Comparison of ENCODE assay signal across 8 cellular contexts in genomic region chr12:94140556-94140955, GRCh38. TPM values are rescaled to one million over a fixed set of nuclear protein-coding genes. Genes with fewer than 3 reads are reported as not detected.
A peak's percentile ranks its signal among the peaks of the same experiment; 100 is the strongest.
DNase-seq lines count a peak whose midpoint lies in the region; ATAC-seq and TF ChIP-seq lines count a peak whose summit lies in the region.

No MANE protein-coding gene starts in this region.

- no peak for TF ChIP-seq POLR2A in upper lobe of left lung (IDR thresholded peaks at IDR 0.05)

- H3K4me3 ChIP-seq in upper lobe of left lung, result no peak overlapping the region
- no peak overlapping the region for H3K4me3 ChIP-seq in dorsolateral prefrontal cortex

- H3K27ac ChIP-seq in upper lobe of left lung, result no peak overlapping the region
- H3K27ac ChIP-seq in dorsolateral prefrontal cortex, result no peak overlapping the region

- no peaks in the 10 kb centered on the region for H3K4me1 ChIP-seq in upper lobe of left lung

- TF ChIP-seq EP300 in upper lobe of left lung (IDR thresholded peaks at IDR 0.05), result no peak

- intact Hi-C loops in dorsolateral prefrontal cortex (cut with DNase I), result loop anchor here (10.0 kb wide), 3 partner anchors 294 to 844 kb away; no protein-coding TSS in a partner anchor

- no peaks in the 10 kb centered on the region for H3K27me3 ChIP-seq in upper lobe of left lung
- no peaks in the 10 kb centered on the region for H3K27me3 ChIP-seq in dorsolateral prefrontal cortex

- 88 to 91% methylated on average over 13 of the region's 13 CpGs for WGBS in upper lobe of left lung, 2 donors

- ATAC-seq in upper lobe of left lung (ENCODE audit: low FRiP score in 2 of 2) (peak; percentile 27 to 33), HG02623 (IDR thresholded peaks at IDR 0.05; ENCODE audit: unreplicated experiment) (no peak), GM21786 (IDR thresholded peaks at IDR 0.05; ENCODE audit: unreplicated experiment) (no peak)

- DNase-seq in EL (peak; percentile 16), iPS-NIHi7 (ENCODE audit: extremely low spot score) (peak; percentile 76), upper lobe of left lung (peak; percentile 32 to 68), dorsolateral prefrontal cortex (no peak)
- peak; percentile 45 for DNase-seq in activated CD8-positive, alpha-beta memory T cell treated with anti-CD3 and anti-CD28 coated beads, Interleukin-2, amount 50 U/mL, for 4 hours

- no peaks in the 10 kb centered on the region for H3K36me3 ChIP-seq in upper lobe of left lung

- no peaks in the 10 kb centered on the region for H3K9me3 ChIP-seq in upper lobe of left lung

- TF ChIP-seq CTCF in LNCAP (IDR thresholded peaks at IDR 0.05), result peak; percentile 14; the same call in 1 of the 2 replicates
- TF ChIP-seq CTCF in upper lobe of left lung (IDR thresholded peaks at IDR 0.05), result peak in 4 of 6 experiments; percentile 14 to 45 (median 32)
- TF ChIP-seq CTCF in dorsolateral prefrontal cortex (IDR thresholded peaks at IDR 0.05 in 54 of 56, conservative IDR thresholded peaks at IDR 0.05 in 2 of 56; ENCODE audit: low read depth in 1 of 56, partially characterized antibody in 56 of 56), result no peak

RNA-seq across cellular contexts. Expression of gene PLXNC1, which starts 7.8 kb away (rescaled TPM):
- total RNA-seq in upper lobe of left lung (10 to 100 TPM; 14.1 to 51.3 (median 24.6) TPM), dorsolateral prefrontal cortex (10 to 100 TPM in 119 of 120 experiments, 1 to 10 TPM in 1; 9.4 to 45.3 (median 27.4) TPM)

Comparison
In these comparisons a context has a peak if more than half of its experiments do, and no peak if none do; other contexts are left out.
1. DNase-seq: peak in EL (single experiment), activated CD8-positive, alpha-beta memory T cell treated with anti-CD3 and anti-CD28 coated beads, Interleukin-2, amount 50 U/mL, for 4 hours (single experiment), iPS-NIHi7 (single experiment) and upper lobe of left lung (2 of 2); none in dorsolateral prefrontal cortex (0 of 10).
2. CTCF ChIP-seq: peak in LNCAP (single experiment) and upper lobe of left lung (4 of 6); none in dorsolateral prefrontal cortex (0 of 56).
3. ATAC-seq: peak in upper lobe of left lung (2 of 2); none in HG02623 (single experiment) and GM21786 (single experiment).